In the genomic region with DNA sequence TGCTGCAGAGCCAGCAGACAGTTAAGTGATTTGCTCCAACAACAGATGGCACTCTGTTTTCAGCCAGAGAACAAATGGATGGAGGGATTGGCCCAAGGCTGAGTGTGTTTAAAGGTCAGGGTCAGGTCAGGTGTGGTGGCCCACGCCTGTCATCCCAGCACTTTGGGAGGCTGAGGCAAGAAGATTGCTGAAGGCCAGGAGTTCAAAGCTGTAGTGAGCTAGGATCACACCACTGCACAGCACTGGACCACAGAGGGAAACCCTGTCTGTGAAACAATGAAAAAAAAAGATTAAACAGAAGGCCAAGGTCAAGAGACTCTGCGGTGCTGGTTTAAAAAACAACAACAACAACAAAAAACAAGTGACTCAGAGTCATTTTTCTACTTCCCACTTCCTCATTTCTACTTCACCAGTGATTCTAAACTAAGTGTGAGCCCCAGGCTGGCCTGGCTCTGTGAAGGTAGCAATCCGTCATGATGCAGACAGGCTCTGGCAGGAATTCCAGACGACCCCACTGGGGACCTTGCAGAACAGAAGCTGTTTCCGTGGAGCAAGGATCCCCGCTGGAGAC, we compare ENCODE assay signal across 9 cellular contexts. TPM values are rescaled to one million over a fixed set of nuclear protein-coding genes. Genes with fewer than 3 reads are reported as not detected.
DNase-seq lines count a peak whose midpoint lies in the region; ATAC-seq and TF ChIP-seq lines count a peak whose summit lies in the region.
"Had no signal": no experiment of that assay in that cellular context is flagged by ENCODE, and none has a peak within 500 bp of the region (broad histone marks: within the 10 kb centered on the region; RNA-seq: fewer than 3 reads in every experiment).

No MANE protein-coding gene starts in this region.

- DNase-seq in left colon (peak in 1 of 2 donors; percentile 29), foreskin fibroblast (no peak), body of pancreas (no peak), immature natural killer cell (no peak), T-helper 9 cell (no peak)

- H3K27ac ChIP-seq in body of pancreas = peak overlapping the region in 1 of 4 donors; percentile 47
- H3K27ac ChIP-seq: skin epidermis had no signal

- intact Hi-C loops in left colon (cut with DNase I, micrococcal nuclease) = no loop called here
- intact Hi-C loops in body of pancreas (cut with DNase I) = no loop called here

- H3K36me3 Mint-ChIP-seq in immature natural killer cell = no peaks in the 10 kb centered on the region

- H3K27me3 ChIP-seq in body of pancreas = no peaks in the 10 kb centered on the region

- peaks cover 72% of the 10 kb centered on the region for H3K4me1 ChIP-seq in body of pancreas

- no peak overlapping the region for H3K4me3 Mint-ChIP-seq in immature natural killer cell

- WGBS in body of pancreas, 2 donors = 26 to 33% methylated on average over 6 of the region's 6 CpGs

- TF ChIP-seq CTCF in foreskin fibroblast (IDR thresholded peaks at IDR 0.05; ENCODE audit: low read depth, low read length) (no peak), body of pancreas (IDR thresholded peaks at IDR 0.05) (no peak)

- H3K9me3 ChIP-seq in body of pancreas = no peaks in the 10 kb centered on the region

- H3K4me3 ChIP-seq in foreskin fibroblast (ENCODE audit: low read depth in 1 of 2, low read length in 2 of 2) = no peak overlapping the region
- no peak overlapping the region for H3K4me3 ChIP-seq in body of pancreas
- H3K4me3 ChIP-seq: skin epidermis had no signal

- no peaks in the 10 kb centered on the region for H3K9me3 Mint-ChIP-seq in immature natural killer cell

- H3K36me3 ChIP-seq in body of pancreas (replicated peaks in 1 of 2; ENCODE audit: insufficient read depth in 1 of 2, low read depth in 2 of 2) = no peaks in the 10 kb centered on the region

- TF ChIP-seq POLR2A in body of pancreas (IDR thresholded peaks at IDR 0.05) = no peak

- ATAC-seq in GM18867 (IDR thresholded peaks at IDR 0.05; ENCODE audit: unreplicated experiment) (peak; percentile 91), GM21717 (IDR thresholded peaks at IDR 0.05; ENCODE audit: unreplicated experiment) (peak; percentile 83), HG03571 (IDR thresholded peaks at IDR 0.05; ENCODE audit: unreplicated experiment) (peak; percentile 64), left colon (peak; percentile 11), body of pancreas (no peak)

- peak overlapping the region in 3 of 6 donors; percentile 26 to 64 (median 52) for H3K27ac Mint-ChIP-seq in immature natural killer cell

- H3K4me1 Mint-ChIP-seq in immature natural killer cell = peaks cover 17 to 27% of the 10 kb centered on the region in 2 donors

- no peaks in the 10 kb centered on the region for H3K27me3 Mint-ChIP-seq in immature natural killer cell (ENCODE audit: low read depth in 3 of 3)

RNA-seq across cellular contexts. Expression of a gene that starts 42.5 kb away (rescaled TPM):
- total RNA-seq in left colon = 1 to 10 TPM; 3.4 to 3.8 TPM
- total RNA-seq in body of pancreas = 1 to 10 TPM in 1 of 2 donors, under 1 TPM in 1; 0.66 to 1.6 TPM
- 1 to 10 TPM; 4.0 to 8.5 (median 4.2) TPM for polyA plus RNA-seq in immature natural killer cell
